ENCODE assay signal across 1 cellular context in the genomic region with DNA sequence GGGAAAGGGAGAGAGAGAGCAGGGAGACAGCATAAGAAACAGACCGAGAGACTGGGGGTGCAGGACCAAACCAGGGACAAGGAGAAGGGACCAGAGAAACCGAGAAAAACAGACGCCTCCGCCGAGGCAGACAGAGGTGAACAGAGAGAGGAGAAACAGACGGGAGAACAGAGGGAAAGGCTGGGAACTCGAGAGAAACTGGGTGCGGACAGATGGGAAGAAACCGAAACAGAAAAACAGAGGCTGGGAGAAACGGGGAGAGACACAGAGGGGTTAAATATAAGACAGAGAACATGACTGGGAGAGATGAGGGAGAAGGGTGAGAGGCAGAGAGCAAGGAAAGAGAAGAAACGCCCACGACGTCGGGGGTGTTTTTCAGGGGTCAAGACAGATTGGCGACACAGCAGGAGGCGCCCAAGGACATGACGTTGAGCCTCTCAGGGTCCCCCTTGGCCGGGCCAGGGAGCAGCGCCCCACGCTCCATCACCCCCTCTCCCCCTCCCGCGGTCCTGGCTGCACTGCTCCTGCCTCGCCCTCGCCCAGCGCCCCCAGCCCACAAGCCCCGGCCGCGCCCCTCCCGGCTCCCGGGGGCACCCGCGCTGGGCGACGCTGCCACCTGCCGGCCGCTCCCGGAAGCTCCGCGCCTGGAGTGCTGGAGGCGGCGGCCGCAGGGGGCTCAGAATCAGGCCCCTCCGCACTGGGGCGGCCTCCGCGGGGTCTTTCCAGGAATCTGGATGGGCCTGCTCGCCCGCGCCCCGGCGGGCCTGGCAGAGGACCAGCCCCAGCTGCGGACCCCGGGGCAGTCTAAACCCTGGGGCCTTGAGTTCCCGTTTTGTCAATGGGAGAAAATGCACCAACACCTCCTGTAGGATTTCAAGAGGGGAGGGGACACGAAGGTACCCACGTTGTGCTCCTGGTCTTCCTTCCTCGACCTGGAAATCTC.
A peak's percentile ranks its signal among the peaks of the same experiment; 100 is the strongest.
TF ChIP-seq lines count a peak whose summit lies in the region.

No MANE protein-coding gene starts in this region.

TF ChIP-seq in K562, 482 proteins besides CTCF, POLR2A, EP300 and RAD21 (continued from another document and continues in another):
- TF ChIP-seq, protein P1, sequence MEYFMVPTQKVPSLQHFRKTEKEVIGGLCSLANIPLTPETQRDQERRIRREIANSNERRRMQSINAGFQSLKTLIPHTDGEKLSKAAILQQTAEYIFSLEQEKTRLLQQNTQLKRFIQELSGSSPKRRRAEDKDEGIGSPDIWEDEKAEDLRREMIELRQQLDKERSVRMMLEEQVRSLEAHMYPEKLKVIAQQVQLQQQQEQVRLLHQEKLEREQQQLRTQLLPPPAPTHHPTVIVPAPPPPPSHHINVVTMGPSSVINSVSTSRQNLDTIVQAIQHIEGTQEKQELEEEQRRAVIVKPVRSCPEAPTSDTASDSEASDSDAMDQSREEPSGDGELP (CRISPR knock-in tag; IDR thresholded peaks at IDR 0.05; ENCODE audit: borderline replicate concordance) = no peak
- TF ChIP-seq MEF2A (IDR thresholded peaks at IDR 0.05; ENCODE audit: control insufficient read depth, low read depth, low read length) (no peak), ZNF766 (CRISPR knock-in tag; conservative IDR thresholded peaks at IDR 0.05) (no peak), CBX3 (IDR thresholded peaks at IDR 0.05; ENCODE audit: borderline replicate concordance in 1 of 2, low read length in 2 of 2) (no peak), ZNF140 (CRISPR knock-in tag; IDR thresholded peaks at IDR 0.05) (no peak), ZNF644 (tag; IDR thresholded peaks at IDR 0.05; ENCODE audit: low read depth) (no peak), SMARCB1 (IDR thresholded peaks at IDR 0.05; ENCODE audit: insufficient read length, low read depth) (no peak), BRD9 (IDR thresholded peaks at IDR 0.05; ENCODE audit: low read depth, partially characterized antibody) (no peak), BDP1 (IDR thresholded peaks at IDR 0.05; ENCODE audit: insufficient read depth, insufficient read length) (no peak), TAF1 (IDR thresholded peaks at IDR 0.05; ENCODE audit: control insufficient read depth, extremely low read depth, insufficient read depth, low read length, severe bottlenecking) (no peak), SNIP1 (IDR thresholded peaks at IDR 0.05; ENCODE audit: low read depth) (no peak), HNRNPK (IDR thresholded peaks at IDR 0.05; ENCODE audit: low read depth, low read length, poor library complexity, severe bottlenecking) (no peak), MAZ (CRISPR knock-in tag; conservative IDR thresholded peaks at IDR 0.05 in 1 of 2, IDR thresholded peaks at IDR 0.05 in 1 of 2) (peak in 1 of 2 experiments; percentile 81; a peak in 3 of 4 replicates), BCL6 (CRISPR knock-in tag; IDR thresholded peaks at IDR 0.05) (no peak), ZNF263 (CRISPR knock-in tag; IDR thresholded peaks at IDR 0.05; ENCODE audit: borderline replicate concordance) (no peak), NFE2 (IDR thresholded peaks at IDR 0.05; ENCODE audit: low read depth) (no peak), FOXA1 (IDR thresholded peaks at IDR 0.05; ENCODE audit: borderline replicate concordance) (no peak), HBP1 (CRISPR knock-in tag; IDR thresholded peaks at IDR 0.05) (peak; percentile 27; the same call in 1 of the 2 replicates), PHB2 (IDR thresholded peaks at IDR 0.05; ENCODE audit: low read depth) (no peak), ZNF239 (CRISPR knock-in tag; IDR thresholded peaks at IDR 0.05) (no peak), ZEB2 (IDR thresholded peaks at IDR 0.05) (no peak), ZNF408 (CRISPR knock-in tag; IDR thresholded peaks at IDR 0.05; ENCODE audit: low read depth) (no peak), ZNF76 (CRISPR knock-in tag; IDR thresholded peaks at IDR 0.05; ENCODE audit: borderline replicate concordance) (no peak), TOE1 (IDR thresholded peaks at IDR 0.05; ENCODE audit: borderline replicate concordance) (no peak), TOE1 (CRISPR knock-in tag; IDR thresholded peaks at IDR 0.05; ENCODE audit: borderline replicate concordance, low read depth) (no peak), CREB1 (IDR thresholded peaks at IDR 0.05) (no peak), CREB1 (CRISPR knock-in tag; IDR thresholded peaks at IDR 0.05) (no peak), MED1 (CRISPR knock-in tag; IDR thresholded peaks at IDR 0.05; ENCODE audit: borderline replicate concordance) (no peak), ZNF707 (CRISPR knock-in tag; conservative IDR thresholded peaks at IDR 0.05) (no peak), ZNF449 (CRISPR knock-in tag; IDR thresholded peaks at IDR 0.05) (no peak)
- TF ChIP-seq, protein P2, sequence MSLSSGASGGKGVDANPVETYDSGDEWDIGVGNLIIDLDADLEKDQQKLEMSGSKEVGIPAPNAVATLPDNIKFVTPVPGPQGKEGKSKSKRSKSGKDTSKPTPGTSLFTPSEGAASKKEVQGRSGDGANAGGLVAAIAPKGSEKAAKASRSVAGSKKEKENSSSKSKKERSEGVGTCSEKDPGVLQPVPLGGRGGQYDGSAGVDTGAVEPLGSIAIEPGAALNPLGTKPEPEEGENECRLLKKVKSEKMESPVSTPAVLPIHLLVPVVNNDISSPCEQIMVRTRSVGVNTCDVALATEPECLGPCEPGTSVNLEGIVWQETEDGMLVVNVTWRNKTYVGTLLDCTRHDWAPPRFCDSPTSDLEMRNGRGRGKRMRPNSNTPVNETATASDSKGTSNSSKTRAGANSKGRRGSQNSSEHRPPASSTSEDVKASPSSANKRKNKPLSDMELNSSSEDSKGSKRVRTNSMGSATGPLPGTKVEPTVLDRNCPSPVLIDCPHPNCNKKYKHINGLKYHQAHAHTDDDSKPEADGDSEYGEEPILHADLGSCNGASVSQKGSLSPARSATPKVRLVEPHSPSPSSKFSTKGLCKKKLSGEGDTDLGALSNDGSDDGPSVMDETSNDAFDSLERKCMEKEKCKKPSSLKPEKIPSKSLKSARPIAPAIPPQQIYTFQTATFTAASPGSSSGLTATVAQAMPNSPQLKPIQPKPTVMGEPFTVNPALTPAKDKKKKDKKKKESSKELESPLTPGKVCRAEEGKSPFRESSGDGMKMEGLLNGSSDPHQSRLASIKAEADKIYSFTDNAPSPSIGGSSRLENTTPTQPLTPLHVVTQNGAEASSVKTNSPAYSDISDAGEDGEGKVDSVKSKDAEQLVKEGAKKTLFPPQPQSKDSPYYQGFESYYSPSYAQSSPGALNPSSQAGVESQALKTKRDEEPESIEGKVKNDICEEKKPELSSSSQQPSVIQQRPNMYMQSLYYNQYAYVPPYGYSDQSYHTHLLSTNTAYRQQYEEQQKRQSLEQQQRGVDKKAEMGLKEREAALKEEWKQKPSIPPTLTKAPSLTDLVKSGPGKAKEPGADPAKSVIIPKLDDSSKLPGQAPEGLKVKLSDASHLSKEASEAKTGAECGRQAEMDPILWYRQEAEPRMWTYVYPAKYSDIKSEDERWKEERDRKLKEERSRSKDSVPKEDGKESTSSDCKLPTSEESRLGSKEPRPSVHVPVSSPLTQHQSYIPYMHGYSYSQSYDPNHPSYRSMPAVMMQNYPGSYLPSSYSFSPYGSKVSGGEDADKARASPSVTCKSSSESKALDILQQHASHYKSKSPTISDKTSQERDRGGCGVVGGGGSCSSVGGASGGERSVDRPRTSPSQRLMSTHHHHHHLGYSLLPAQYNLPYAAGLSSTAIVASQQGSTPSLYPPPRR (CRISPR knock-in tag; IDR thresholded peaks at IDR 0.05; ENCODE audit: borderline replicate concordance) = no peak
- TF ChIP-seq, protein P3, sequence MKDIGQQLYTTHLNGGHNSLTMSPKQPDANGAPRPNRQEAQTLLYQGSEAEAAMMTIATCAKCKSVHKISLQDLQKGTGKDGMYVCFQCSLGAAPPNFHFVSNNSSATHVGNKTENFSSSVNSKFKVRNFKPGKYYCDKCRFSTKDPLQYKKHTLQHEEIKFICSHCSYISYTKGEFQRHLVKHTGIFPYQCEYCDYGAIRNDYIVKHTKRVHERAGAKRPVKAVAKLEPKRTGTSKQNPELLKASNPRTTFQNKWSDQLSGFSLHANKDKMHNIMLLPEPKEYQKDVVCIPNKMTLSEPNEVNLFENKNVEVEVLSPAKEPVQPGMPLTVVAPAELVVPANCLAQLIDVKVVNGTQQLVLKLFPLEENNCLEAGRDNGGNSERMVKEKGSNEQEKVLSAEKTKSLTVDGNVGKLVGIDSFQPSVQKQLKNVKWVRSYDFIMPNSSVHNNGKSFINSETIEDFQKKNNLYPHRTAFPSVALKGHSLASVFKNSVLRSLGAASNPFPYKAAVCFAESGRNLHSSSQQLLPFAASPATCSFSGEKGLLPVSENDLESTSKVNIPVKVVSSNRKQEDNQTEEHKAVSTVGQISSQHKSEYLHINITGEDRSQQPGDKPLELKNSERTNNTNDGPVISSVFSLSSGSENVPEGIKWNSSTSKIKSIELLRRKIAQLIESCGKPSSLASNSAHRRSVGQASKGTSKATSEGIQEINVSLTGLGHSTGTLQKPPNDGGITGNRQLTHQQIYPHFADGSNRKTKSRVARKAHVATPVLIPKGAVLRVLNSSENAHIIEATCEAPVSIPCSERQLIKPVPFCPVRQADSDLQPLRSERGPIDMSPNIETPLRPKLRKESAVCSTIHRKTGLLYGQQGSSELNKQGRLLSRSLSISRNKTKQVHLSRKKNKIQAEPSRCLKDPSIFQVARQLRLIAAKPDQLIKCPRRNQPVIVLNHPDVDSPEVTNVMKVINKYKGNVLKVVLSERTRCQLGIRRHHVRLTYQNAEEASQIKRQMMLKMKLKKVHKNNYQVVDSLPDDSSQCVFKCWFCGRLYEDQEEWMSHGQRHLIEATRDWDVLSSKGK (CRISPR knock-in tag; IDR thresholded peaks at IDR 0.05) = no peak
- TF ChIP-seq, protein P4, sequence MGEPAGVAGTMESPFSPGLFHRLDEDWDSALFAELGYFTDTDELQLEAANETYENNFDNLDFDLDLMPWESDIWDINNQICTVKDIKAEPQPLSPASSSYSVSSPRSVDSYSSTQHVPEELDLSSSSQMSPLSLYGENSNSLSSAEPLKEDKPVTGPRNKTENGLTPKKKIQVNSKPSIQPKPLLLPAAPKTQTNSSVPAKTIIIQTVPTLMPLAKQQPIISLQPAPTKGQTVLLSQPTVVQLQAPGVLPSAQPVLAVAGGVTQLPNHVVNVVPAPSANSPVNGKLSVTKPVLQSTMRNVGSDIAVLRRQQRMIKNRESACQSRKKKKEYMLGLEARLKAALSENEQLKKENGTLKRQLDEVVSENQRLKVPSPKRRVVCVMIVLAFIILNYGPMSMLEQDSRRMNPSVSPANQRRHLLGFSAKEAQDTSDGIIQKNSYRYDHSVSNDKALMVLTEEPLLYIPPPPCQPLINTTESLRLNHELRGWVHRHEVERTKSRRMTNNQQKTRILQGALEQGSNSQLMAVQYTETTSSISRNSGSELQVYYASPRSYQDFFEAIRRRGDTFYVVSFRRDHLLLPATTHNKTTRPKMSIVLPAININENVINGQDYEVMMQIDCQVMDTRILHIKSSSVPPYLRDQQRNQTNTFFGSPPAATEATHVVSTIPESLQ (CRISPR knock-in tag; IDR thresholded peaks at IDR 0.05) = no peak
- TF ChIP-seq, protein P5, sequence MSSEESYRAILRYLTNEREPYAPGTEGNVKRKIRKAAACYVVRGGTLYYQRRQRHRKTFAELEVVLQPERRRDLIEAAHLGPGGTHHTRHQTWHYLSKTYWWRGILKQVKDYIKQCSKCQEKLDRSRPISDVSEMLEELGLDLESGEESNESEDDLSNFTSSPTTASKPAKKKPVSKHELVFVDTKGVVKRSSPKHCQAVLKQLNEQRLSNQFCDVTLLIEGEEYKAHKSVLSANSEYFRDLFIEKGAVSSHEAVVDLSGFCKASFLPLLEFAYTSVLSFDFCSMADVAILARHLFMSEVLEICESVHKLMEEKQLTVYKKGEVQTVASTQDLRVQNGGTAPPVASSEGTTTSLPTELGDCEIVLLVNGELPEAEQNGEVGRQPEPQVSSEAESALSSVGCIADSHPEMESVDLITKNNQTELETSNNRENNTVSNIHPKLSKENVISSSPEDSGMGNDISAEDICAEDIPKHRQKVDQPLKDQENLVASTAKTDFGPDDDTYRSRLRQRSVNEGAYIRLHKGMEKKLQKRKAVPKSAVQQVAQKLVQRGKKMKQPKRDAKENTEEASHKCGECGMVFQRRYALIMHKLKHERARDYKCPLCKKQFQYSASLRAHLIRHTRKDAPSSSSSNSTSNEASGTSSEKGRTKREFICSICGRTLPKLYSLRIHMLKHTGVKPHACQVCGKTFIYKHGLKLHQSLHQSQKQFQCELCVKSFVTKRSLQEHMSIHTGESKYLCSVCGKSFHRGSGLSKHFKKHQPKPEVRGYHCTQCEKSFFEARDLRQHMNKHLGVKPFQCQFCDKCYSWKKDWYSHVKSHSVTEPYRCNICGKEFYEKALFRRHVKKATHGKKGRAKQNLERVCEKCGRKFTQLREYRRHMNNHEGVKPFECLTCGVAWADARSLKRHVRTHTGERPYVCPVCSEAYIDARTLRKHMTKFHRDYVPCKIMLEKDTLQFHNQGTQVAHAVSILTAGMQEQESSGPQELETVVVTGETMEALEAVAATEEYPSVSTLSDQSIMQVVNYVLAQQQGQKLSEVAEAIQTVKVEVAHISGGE (CRISPR knock-in tag; IDR thresholded peaks at IDR 0.05) = no peak
